7 cellular contexts compared by ENCODE assay signal in the genomic region with DNA sequence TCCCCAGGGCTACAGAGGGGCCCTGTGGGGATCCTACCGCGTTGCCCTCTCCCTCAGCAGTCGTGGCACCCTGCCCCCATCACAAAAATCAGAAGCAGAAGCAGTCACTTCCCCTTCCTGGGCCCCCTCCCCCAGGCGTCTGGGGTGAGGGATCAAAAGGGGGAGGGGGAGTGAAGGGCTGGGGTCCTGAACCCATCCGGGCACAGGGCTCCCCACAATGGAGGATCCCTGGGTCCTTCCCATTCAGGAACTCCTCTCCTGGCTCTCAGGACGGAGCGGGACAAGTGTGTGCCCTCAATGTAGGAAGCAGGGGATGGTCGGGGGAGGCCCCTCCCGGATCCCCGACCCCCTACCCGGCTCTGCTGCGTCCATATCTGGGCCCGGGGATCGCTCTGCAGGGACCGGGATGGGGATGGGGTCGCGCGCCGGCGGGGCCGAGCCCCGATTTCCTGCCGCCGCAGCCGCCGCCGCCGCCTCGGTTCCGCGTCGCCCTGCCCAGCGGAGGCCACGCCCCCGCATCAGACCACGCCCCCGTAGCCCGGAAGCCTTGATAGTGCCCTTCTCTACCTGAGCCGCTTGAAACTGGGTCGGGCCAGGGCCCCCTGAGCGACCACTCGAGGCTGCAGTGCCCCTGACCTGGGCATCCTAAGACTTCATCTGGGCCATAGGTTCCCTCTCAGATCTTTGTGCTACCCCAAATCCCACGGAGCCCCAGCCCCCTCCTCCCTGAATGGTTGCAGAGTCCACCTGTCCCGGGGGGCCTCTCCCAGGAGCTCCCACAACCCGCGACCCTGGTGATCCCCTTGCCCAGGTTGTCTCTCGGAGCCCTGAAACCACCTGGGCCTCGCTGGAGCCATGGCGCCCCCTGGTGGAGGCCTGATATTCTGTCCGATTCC. TPM values are rescaled to one million over a fixed set of nuclear protein-coding genes. Genes with fewer than 3 reads are reported as not detected.
A peak's percentile ranks its signal among the peaks of the same experiment; 100 is the strongest.
DNase-seq lines count a peak whose midpoint lies in the region; ATAC-seq and TF ChIP-seq lines count a peak whose summit lies in the region.

A gene with protein sequence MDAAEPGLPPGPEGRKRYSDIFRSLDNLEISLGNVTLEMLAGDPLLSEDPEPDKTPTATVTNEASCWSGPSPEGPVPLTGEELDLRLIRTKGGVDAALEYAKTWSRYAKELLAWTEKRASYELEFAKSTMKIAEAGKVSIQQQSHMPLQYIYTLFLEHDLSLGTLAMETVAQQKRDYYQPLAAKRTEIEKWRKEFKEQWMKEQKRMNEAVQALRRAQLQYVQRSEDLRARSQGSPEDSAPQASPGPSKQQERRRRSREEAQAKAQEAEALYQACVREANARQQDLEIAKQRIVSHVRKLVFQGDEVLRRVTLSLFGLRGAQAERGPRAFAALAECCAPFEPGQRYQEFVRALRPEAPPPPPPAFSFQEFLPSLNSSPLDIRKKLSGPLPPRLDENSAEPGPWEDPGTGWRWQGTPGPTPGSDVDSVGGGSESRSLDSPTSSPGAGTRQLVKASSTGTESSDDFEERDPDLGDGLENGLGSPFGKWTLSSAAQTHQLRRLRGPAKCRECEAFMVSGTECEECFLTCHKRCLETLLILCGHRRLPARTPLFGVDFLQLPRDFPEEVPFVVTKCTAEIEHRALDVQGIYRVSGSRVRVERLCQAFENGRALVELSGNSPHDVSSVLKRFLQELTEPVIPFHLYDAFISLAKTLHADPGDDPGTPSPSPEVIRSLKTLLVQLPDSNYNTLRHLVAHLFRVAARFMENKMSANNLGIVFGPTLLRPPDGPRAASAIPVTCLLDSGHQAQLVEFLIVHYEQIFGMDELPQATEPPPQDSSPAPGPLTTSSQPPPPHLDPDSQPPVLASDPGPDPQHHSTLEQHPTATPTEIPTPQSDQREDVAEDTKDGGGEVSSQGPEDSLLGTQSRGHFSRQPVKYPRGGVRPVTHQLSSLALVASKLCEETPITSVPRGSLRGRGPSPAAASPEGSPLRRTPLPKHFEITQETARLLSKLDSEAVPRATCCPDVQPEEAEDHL (minus strand): TSS at position 500 of the 896 bp plus-strand sequence. CDS start 128 bp downstream, at position 372.

- WGBS in mammary epithelial cell (ENCODE audit: low coverage, missing lambda C conversion rate): under 1% methylated on average over 27 of the region's 50 CpGs

- H3K27ac ChIP-seq in VCaP (peak within 1 kb of the TSS; percentile 54; the same call in 1 of the 2 replicates), mammary epithelial cell (ENCODE audit: insufficient read depth, low read depth, low read length) (peak within 1 kb of the TSS; percentile 24)

- ATAC-seq in HG02763 (IDR thresholded peaks at IDR 0.05; ENCODE audit: unreplicated experiment): peak; percentile 63

- H3K4me1 ChIP-seq in mammary epithelial cell (ENCODE audit: insufficient read depth, low read length): peaks cover 3% of the 10 kb centered on the region

- peaks cover 4% of the 10 kb centered on the region for H3K79me2 ChIP-seq in mammary epithelial cell (ENCODE audit: insufficient read depth, low read length)

- intact Hi-C loops in mammary epithelial cell (cut with micrococcal nuclease): loop anchor here (1.0 to 10.0 kb wide), 5 partner anchors 15 to 449 kb away; a partner anchor contains a TSS

- peak; percentile 82 for TF ChIP-seq CTCF in GM13977 (IDR thresholded peaks at IDR 0.05; ENCODE audit: extremely low read depth, insufficient read depth, missing control alignments)
- peak; percentile 75 for TF ChIP-seq CTCF in VCaP (conservative IDR thresholded peaks at IDR 0.05)
- peak; percentile 63 to 90 for TF ChIP-seq CTCF in mammary epithelial cell (conservative IDR thresholded peaks at IDR 0.05 in 1 of 2, IDR thresholded peaks at IDR 0.05 in 1 of 2; ENCODE audit: extremely low read depth in 1 of 2, insufficient read depth in 1 of 2, low read depth in 1 of 2, low read length in 2 of 2)

- dilution Hi-C loops in mammary epithelial cell (cut with HindIII; ENCODE audit: low sequenced_read_pairs): no loop called here

- CTCF ChIA-PET in mammary epithelial cell (lab: Charles Lee; ENCODE audit: low non-redundant PET): no interaction called here

- no peaks in the 10 kb centered on the region for H4K20me1 ChIP-seq in mammary epithelial cell (ENCODE audit: insufficient read depth, low read length)

- H3K4me3 ChIP-seq in mammary epithelial cell (replicated peaks in 1 of 3; ENCODE audit: insufficient read depth in 1 of 3, low read depth in 2 of 3, low read length in 3 of 3): peak within 1 kb of the TSS; percentile 64 to 78 (median 66)

- in situ Hi-C loops in GM13977 (cut with MboI; ENCODE audit: low pct_unique_long_range_greater_than_20kb, low sequenced_read_pairs, unreplicated experiment) (loop anchor here (10.0 kb wide), 1 partner anchor 119 kb away; a partner anchor contains a TSS), mammary epithelial cell (cut with MboI; ENCODE audit: low sequenced_read_pairs in 2 of 2) (loop anchor here (5.0 kb wide), 1 partner anchor 106 kb away; a partner anchor contains a TSS)

- peak within 1 kb of the TSS; percentile 87 for H2AFZ ChIP-seq in mammary epithelial cell (ENCODE audit: low read depth, low read length)

- no TSS peak for BruUV-seq in mammary epithelial cell (replicated peaks; lab: Mats Ljungman, UMichigan)

- H3K9ac ChIP-seq in mammary epithelial cell (ENCODE audit: insufficient read depth, low read length): peak within 1 kb of the TSS; percentile 63

- H3K36me3 ChIP-seq in mammary epithelial cell (ENCODE audit: insufficient read depth, low read length): peaks cover 11% of the 10 kb centered on the region

- DNase-seq in GM13977 (ENCODE audit: low spot score) (peak; percentile 98), NCI-H1694 (lab: John Stamatoyannopoulos, UW) (peak; percentile 44), mammary epithelial cell (peak; percentile 59), islet precursor cell (peak; percentile 86)
- DNase-seq in stimulated activated CD4-positive, alpha-beta T cell treated with anti-CD3 and anti-CD28 coated beads, Interleukin-15, amount 100 ng/mL, for 24 hours: peak; percentile 90

- H3K9me3 ChIP-seq in mammary epithelial cell (replicated peaks; ENCODE audit: insufficient read depth, low read length): no peaks in the 10 kb centered on the region

- peak within 1 kb of the TSS; percentile 73 for H3K4me2 ChIP-seq in mammary epithelial cell (ENCODE audit: insufficient read depth, low read depth, low read length)

- H3K27me3 ChIP-seq in mammary epithelial cell (ENCODE audit: insufficient read depth, low read length): no peaks in the 10 kb centered on the region

RNA-seq across cellular contexts. Expression of the gene that starts here (rescaled TPM):
- 10 to 100 TPM in 1 of 2 donors, 1 to 10 TPM in 1; 6.5 to 18.3 TPM for total RNA-seq in mammary epithelial cell
- polyA plus RNA-seq in mammary epithelial cell: 3.3 TPM
- 4.4 TPM for polyA minus RNA-seq in mammary epithelial cell

Comparison
In these comparisons a context has a peak if more than half of its experiments do, and no peak if none do; other contexts are left out.
1. Peak in every context shown above with its lines: DNase-seq, ATAC-seq, H3K4me3 ChIP-seq and H3K27ac ChIP-seq.
2. DNase-seq: peak in every context shown above with its lines; median percentile 98 in GM13977; 90 in stimulated activated CD4-positive, alpha-beta T cell treated with anti-CD3 and anti-CD28 coated beads, Interleukin-15, amount 100 ng/mL, for 24 hours; 86 in islet precursor cell; 59 in mammary epithelial cell; 44 in NCI-H1694.